Comparison of ENCODE assay signal across 1 cellular context in the genomic region with DNA sequence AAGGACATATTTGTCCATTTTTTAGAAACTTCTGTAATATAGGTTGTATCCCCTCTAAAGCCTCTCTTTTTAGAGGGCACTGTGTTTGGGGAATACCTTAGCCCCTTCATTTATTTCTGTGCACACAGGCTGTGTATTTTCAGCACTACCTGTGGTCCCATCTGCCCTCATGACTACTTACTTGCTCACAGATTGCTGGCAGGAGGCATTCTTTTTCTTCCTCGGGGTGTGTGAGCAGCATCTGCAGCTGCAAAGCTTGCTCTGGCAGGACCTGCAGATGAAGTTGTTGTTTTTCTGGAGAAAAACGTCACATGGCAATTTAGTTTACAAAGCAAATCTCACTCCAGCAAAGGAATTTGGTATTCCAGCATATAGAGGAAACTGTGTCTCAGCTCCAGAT.
TF ChIP-seq lines count a peak whose summit lies in the region.

No MANE protein-coding gene starts in this region.

TF ChIP-seq in H1, 55 proteins besides CTCF, POLR2A, EP300 and RAD21:
- TF ChIP-seq RXRA (IDR thresholded peaks at IDR 0.05; ENCODE audit: insufficient read depth, low read depth, low read length) (no peak), CBX5 (IDR thresholded peaks at IDR 0.05; ENCODE audit: low read depth, low read length) (no peak)
TF ChIP-seq in H1: peak in this region for 0.
